In the genomic region with DNA sequence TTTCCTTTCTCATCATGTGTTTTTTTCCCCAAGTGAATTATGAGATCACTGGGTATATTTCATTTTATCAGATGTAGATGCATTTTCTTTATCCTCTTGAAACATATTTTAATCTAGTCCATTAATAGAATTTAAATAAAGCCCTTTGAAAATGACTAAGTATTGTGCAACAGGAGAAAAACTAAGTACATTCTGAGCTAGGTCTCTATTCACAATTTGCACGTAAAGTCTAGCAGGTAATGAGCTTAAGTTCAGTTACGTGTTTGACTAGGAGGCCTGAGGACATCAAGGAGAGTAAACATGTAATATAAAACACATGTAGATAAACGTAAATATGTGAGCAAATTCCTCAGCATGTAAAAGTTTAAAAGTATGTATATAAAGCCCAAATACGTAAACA, we compare ENCODE assay signal across 21 cellular contexts.
A peak's percentile ranks its signal among the peaks of the same experiment; 100 is the strongest.
DNase-seq lines count a peak whose midpoint lies in the region; ATAC-seq and TF ChIP-seq lines count a peak whose summit lies in the region.
"Had no signal": no experiment of that assay in that cellular context is flagged by ENCODE, and none has a peak within 500 bp of the region (broad histone marks: within the 10 kb centered on the region; RNA-seq: fewer than 3 reads in every experiment).

No MANE protein-coding gene starts in this region.

- no peaks in the 10 kb centered on the region for H3K79me2 ChIP-seq in GM23248 (ENCODE audit: insufficient read depth)
- H3K79me2 ChIP-seq in PC-9 (ENCODE audit: low read depth) = no peaks in the 10 kb centered on the region

- H3K27ac Mint-ChIP-seq in nephron (peak overlapping the region in 2 of 3 experiments; percentile 51 to 67), glutamatergic neuron (ENCODE audit: unreplicated experiment) (no peak overlapping the region)
- H3K27ac Mint-ChIP-seq: CD8-positive, alpha-beta memory T cell; IgD-negative memory B cell had no signal

- WGBS in GM23248 (ENCODE audit: low coverage in 1 of 2, low lambda C conversion rate in 2 of 2, missing lambda C conversion rate in 2 of 2), 2 experiments = 72 to 78% methylated on average over 4 of the region's 4 CpGs
- WGBS in esophagus squamous epithelium, 2 donors = 58 to 60% methylated on average over 4 of the region's 4 CpGs

- H2AFZ ChIP-seq in GM23248 (peak overlapping the region; percentile 77), PC-9 (no peak overlapping the region)

- H3K36me3 ChIP-seq in GM23248 (ENCODE audit: low read depth) (0 out of 2 replicates have a peak, but pooled peaks cover 4% of the 10 kb centered on the region), PC-9 (ENCODE audit: low read depth) (no peaks in the 10 kb centered on the region; the same call in 1 of the 2 replicates), esophagus squamous epithelium (no peaks in the 10 kb centered on the region)

- peaks cover 4% of the 10 kb centered on the region for H3K36me3 Mint-ChIP-seq in nephron (ENCODE audit: low read depth)
- no peaks in the 10 kb centered on the region for H3K36me3 Mint-ChIP-seq in glutamatergic neuron (ENCODE audit: unreplicated experiment)
- H3K36me3 Mint-ChIP-seq: CD8-positive, alpha-beta memory T cell; IgD-negative memory B cell had no signal

- H3K9me2 ChIP-seq in GM23248 (ENCODE audit: insufficient read depth) (no peaks in the 10 kb centered on the region), PC-9 (ENCODE audit: insufficient read depth) (no peaks in the 10 kb centered on the region)

- H3K27me3 Mint-ChIP-seq in nephron (ENCODE audit: low read depth) (no peaks in the 10 kb centered on the region), glutamatergic neuron (ENCODE audit: unreplicated experiment) (no peaks in the 10 kb centered on the region)
- H3K27me3 Mint-ChIP-seq: IgD-negative memory B cell had no signal

- peak overlapping the region; percentile 26 for H3K4me2 ChIP-seq in GM23248 (ENCODE audit: unreplicated experiment)
- no peak overlapping the region for H3K4me2 ChIP-seq in PC-9

- CTCF ChIA-PET in PC-9 (lab: Charles Lee) = no interaction called here

- in situ Hi-C loops in GM23248 (cut with MboI) = no loop called here

- POLR2A ChIA-PET in PC-9 (lab: Charles Lee; ENCODE audit: unreplicated experiment) = interaction anchor here (0.7 kb wide), 1 partner anchor 20 kb away, joined by 5 read pairs; no protein-coding TSS in a partner anchor

- TF ChIP-seq CTCF in PC-9 (conservative IDR thresholded peaks at IDR 0.05) (no peak), esophagus squamous epithelium (IDR thresholded peaks at IDR 0.05) (no peak), nephron (IDR thresholded peaks at IDR 0.05; ENCODE audit: unreplicated experiment in 3 of 3) (no peak), glutamatergic neuron (IDR thresholded peaks at IDR 0.05; ENCODE audit: partially characterized antibody, unreplicated experiment) (no peak)

- H4K20me1 ChIP-seq in GM23248 (ENCODE audit: insufficient read depth) (no peaks in the 10 kb centered on the region), PC-9 (ENCODE audit: insufficient read depth) (no peaks in the 10 kb centered on the region)

- no peak for ATAC-seq in HG03196 (IDR thresholded peaks at IDR 0.05; ENCODE audit: unreplicated experiment)
- ATAC-seq: Right ventricle myocardium inferior had no signal

- no peak overlapping the region for H3K4me3 ChIP-seq in GM23248
- no peak overlapping the region for H3K4me3 ChIP-seq in PC-9
- H3K4me3 ChIP-seq in esophagus squamous epithelium = no peak overlapping the region

- no peak for TF ChIP-seq POLR2A in esophagus squamous epithelium (IDR thresholded peaks at IDR 0.05)

- H3K27me3 ChIP-seq in GM23248 (replicated peaks; ENCODE audit: insufficient read depth) (no peaks in the 10 kb centered on the region), PC-9 (ENCODE audit: insufficient read depth, low read depth) (no peaks in the 10 kb centered on the region), esophagus squamous epithelium (no peaks in the 10 kb centered on the region)

- no peak overlapping the region for H3K4me3 Mint-ChIP-seq in nephron
- H3K4me3 Mint-ChIP-seq in glutamatergic neuron (ENCODE audit: unreplicated experiment) = no peak overlapping the region
- H3K4me3 Mint-ChIP-seq: CD8-positive, alpha-beta memory T cell; IgD-negative memory B cell had no signal

- H3K4me1 Mint-ChIP-seq in nephron = peaks cover 34% of the 10 kb centered on the region
- no peaks in the 10 kb centered on the region for H3K4me1 Mint-ChIP-seq in glutamatergic neuron (ENCODE audit: low read depth, unreplicated experiment)
- H3K4me1 Mint-ChIP-seq: CD8-positive, alpha-beta memory T cell; IgD-negative memory B cell had no signal

- H3K9me3 ChIP-seq in GM23248 (ENCODE audit: low read depth) (peaks cover 3% of the 10 kb centered on the region), PC-9 (ENCODE audit: insufficient read depth, low read depth) (peaks cover 16% of the 10 kb centered on the region), esophagus squamous epithelium (no peaks in the 10 kb centered on the region)

- BruUV-seq in PC-9 (replicated peaks; lab: Mats Ljungman, UMichigan) = TSS peak; percentile 37

- H3K9me3 Mint-ChIP-seq in nephron (peaks cover 20% of the 10 kb centered on the region), glutamatergic neuron (ENCODE audit: unreplicated experiment) (no peaks in the 10 kb centered on the region)

- DNase-seq in GM23248 (no peak), PC-9 (no peak), esophagus squamous epithelium (lab: John Stamatoyannopoulos, UW) (no peak), iPS-NIHi11 (ENCODE audit: low spot score) (no peak), glutamatergic neuron (no peak), activated T-cell treated with anti-CD3 and anti-CD28 coated beads for 4 hours (no peak)
- DNase-seq: ACHN; C1 segment of cervical spinal cord; CD8-positive, alpha-beta memory T cell; Kasumi-1; MM.1S; NCI-H1092; NCI-H1436 treated with DMSO at 0.1 percent for 48 hours; NCI-H2029; NCI-H345; NCI-H526 had no signal

- intact Hi-C loops in PC-9 (cut with micrococcal nuclease; ENCODE audit: unreplicated experiment) (loop anchor here (2.0 to 10.0 kb wide), 5 partner anchors 108 to 609 kb away; no protein-coding TSS in a partner anchor), esophagus squamous epithelium (cut with DNase I) (no loop called here)

- peaks cover 19% of the 10 kb centered on the region for H3K4me1 ChIP-seq in GM23248 (ENCODE audit: insufficient read depth)
- H3K4me1 ChIP-seq in PC-9 (replicated peaks; ENCODE audit: insufficient read depth) = peaks cover 30% of the 10 kb centered on the region
- H3K4me1 ChIP-seq in esophagus squamous epithelium = peaks cover 9 to 40% (median 10%) of the 10 kb centered on the region in 3 donors

- H3K27ac ChIP-seq in GM23248 (peak overlapping the region; percentile 77), PC-9 (peak overlapping the region; percentile 4; the same call in 1 of the 2 replicates), esophagus squamous epithelium (peak overlapping the region; percentile 7 to 83 (median 72))
- H3K27ac ChIP-seq: HL-60 had no signal

- H3F3A ChIP-seq in GM23248 (ENCODE audit: insufficient read depth) = peaks cover 26% of the 10 kb centered on the region
- 0 out of 2 replicates have a peak, but pooled peaks cover 6% of the 10 kb centered on the region for H3F3A ChIP-seq in PC-9 (ENCODE audit: insufficient read depth, low read depth)

- H3K9ac ChIP-seq in GM23248 = peak overlapping the region; percentile 34

Comparison
In these comparisons a context has a peak if more than half of its experiments do, and no peak if none do; other contexts are left out.
1. H3K27ac ChIP-seq: peak in every context shown above with its lines; median percentile 77 in GM23248; 72 in esophagus squamous epithelium; 4 in PC-9.